In the genomic region with DNA sequence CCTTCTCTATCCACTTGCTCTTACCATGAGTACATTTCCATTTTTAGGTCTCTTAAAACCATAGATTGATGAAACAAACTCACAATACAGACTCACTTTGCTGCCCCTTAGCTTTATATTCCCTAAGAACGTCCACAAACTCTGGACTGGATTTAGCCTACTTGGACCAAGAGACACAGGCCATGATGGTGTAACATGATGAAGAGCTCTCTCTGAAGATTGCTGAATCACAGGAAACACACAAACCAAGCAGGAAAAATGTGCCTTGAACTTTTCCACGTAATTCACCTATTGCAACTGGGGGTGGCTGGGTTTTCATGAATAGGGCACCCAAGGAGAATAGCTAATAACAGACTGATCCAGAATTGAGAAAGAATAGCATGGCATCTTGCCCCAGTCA, we compare ENCODE assay signal across 22 cellular contexts.
"Had no signal": no experiment of that assay in that cellular context is flagged by ENCODE, and none has a peak within 500 bp of the region (broad histone marks: within the 10 kb centered on the region; RNA-seq: fewer than 3 reads in every experiment).

No MANE protein-coding gene starts in this region.

- H3K4me3 ChIP-seq: colonic mucosa, hepatocyte, left ventricle myocardium inferior, lower lobe of right lung, ovary, smooth muscle cell, stomach, testis, tibial artery had no signal

- DNase-seq: central memory CD4-positive, alpha-beta T cell; colonic mucosa; effector memory CD4-positive, alpha-beta T cell; head of caudate nucleus; left cardiac atrium; left ventricle myocardium inferior; lower lobe of right lung; naive thymus-derived CD8-positive, alpha-beta T cell; nephron progenitor cell; occipital lobe; ovary; stimulated activated CD4-positive, alpha-beta T cell treated with anti-CD3 and anti-CD28 coated beads, Interleukin-12 subunit alpha, Interleukin-12 subunit beta, amount 100 ng/mL, for 4 hours; stimulated activated CD4-positive, alpha-beta T cell treated with anti-CD3 and anti-CD28 coated beads, Interleukin-1b, Interleukin-23, amount 100 ng/mL, for 48 hours; stimulated activated CD4-positive, alpha-beta T cell treated with anti-CD3 and anti-CD28 coated beads, Interleukin-4, amount 100 ng/mL, for 1 hour; stimulated activated CD8-positive, alpha-beta memory T cell treated with anti-CD3 and anti-CD28 coated beads, Interleukin-4, amount 100 ng/mL, for 48 hours; stimulated activated naive CD4-positive, alpha-beta T cell; stomach; testis; tibial artery had no signal

- ATAC-seq: left cardiac atrium; lower lobe of right lung; naive thymus-derived CD8-positive, alpha-beta T cell; sciatic nerve had no signal

- H3K27me3 ChIP-seq: colonic mucosa, hepatocyte, ovary, stomach, testis, tibial artery had no signal

- H3K36me3 ChIP-seq: colonic mucosa, left ventricle myocardium inferior, lower lobe of right lung, ovary, stomach, tibial artery had no signal
